ENCODE assay signal across 11 cellular contexts in the genomic region with DNA sequence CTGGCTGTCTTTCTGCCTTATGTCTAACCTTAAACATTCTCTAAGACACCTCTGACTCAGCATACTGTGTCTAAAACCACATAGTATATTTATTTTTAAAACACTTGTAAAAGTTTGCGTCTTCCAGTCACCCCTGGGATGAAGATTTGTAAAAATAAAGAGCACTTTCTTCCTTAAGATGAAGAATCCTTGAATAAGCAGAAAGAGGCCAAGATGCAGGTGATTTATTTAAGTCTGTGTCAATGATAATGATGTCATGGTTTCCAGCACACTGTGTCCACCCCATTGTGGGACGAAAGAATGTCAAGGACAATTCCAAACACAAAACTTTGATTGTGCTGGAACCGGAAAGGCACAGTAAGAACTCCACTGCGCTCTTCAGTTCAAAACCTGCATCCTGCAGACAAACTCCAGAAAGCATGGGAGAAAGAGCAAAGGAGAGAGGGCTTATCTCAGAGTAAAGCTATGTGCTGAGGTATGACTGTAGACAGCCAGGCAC.
A peak's percentile ranks its signal among the peaks of the same experiment; 100 is the strongest.
DNase-seq lines count a peak whose midpoint lies in the region; ATAC-seq and TF ChIP-seq lines count a peak whose summit lies in the region.
"Had no signal": no experiment of that assay in that cellular context is flagged by ENCODE, and none has a peak within 500 bp of the region (broad histone marks: within the 10 kb centered on the region; RNA-seq: fewer than 3 reads in every experiment).

No MANE protein-coding gene starts in this region.

- DNase-seq in COLO829 (ENCODE audit: low spot score) (peak; percentile 22), adrenal gland (peak; percentile 56 to 81 (median 70)), left cardiac atrium (peak; percentile 16), pulmonary artery endothelial cell (ENCODE audit: low read depth, low spot score) (peak; percentile 63), NCI-H2196 treated with DMSO at 0.1 percent for 48 hours (lab: John Stamatoyannopoulos, UW; ENCODE audit: unreplicated experiment) (no peak), medulla oblongata (ENCODE audit: extremely low spot score) (no peak)
- no peak for DNase-seq in activated CD8-positive, alpha-beta memory T cell treated with anti-CD3 and anti-CD28 coated beads, Interleukin-2, amount 50 U/mL, for 48 hours
- DNase-seq: activated CD4-positive, alpha-beta T cell treated with anti-CD3 and anti-CD28 coated beads, Interleukin-2, amount 50 U/mL, for 48 hours; DND-41; NCI-H510A treated with DMSO at 0.1 percent for 48 hours had no signal

- H3K9me3 ChIP-seq in adrenal gland (replicated peaks in 1 of 3): no peaks in the 10 kb centered on the region

- intact Hi-C loops in adrenal gland (cut with DNase I): no loop called here
- intact Hi-C loops in left cardiac atrium (cut with DNase I): no loop called here

- WGBS in adrenal gland, 4 donors: 4 to 15% (median 11%) methylated on average over 4 of the region's 4 CpGs

- H3K4me3 ChIP-seq in adrenal gland: no peak overlapping the region

- TF ChIP-seq POLR2A in adrenal gland (IDR thresholded peaks at IDR 0.05): peak; percentile 17 to 89

- peak overlapping the region; percentile 4 to 85 (median 70) for H3K27ac ChIP-seq in adrenal gland

- H3K27me3 ChIP-seq in adrenal gland: no peaks in the 10 kb centered on the region

- peaks cover 24 to 67% of the 10 kb centered on the region in 2 donors for H3K4me1 ChIP-seq in adrenal gland (replicated peaks in 1 of 2)

- TF ChIP-seq CTCF in adrenal gland (IDR thresholded peaks at IDR 0.05): no peak

- ATAC-seq in left cardiac atrium (peak; percentile 48 to 49), GM18861 (IDR thresholded peaks at IDR 0.05; ENCODE audit: unreplicated experiment) (no peak)

- peaks cover 0 to 17% of the 10 kb centered on the region in 2 donors for H3K36me3 ChIP-seq in adrenal gland (replicated peaks in 1 of 2)

Comparison
In these comparisons a context has a peak if more than half of its experiments do, and no peak if none do; other contexts are left out.
1. DNase-seq: peak in COLO829 (single experiment), adrenal gland (7 of 7), left cardiac atrium (single experiment) and pulmonary artery endothelial cell (single experiment); none in NCI-H2196 treated with DMSO at 0.1 percent for 48 hours (single experiment), medulla oblongata (single experiment) and activated CD8-positive, alpha-beta memory T cell treated with anti-CD3 and anti-CD28 coated beads, Interleukin-2, amount 50 U/mL, for 48 hours (single experiment).